ENCODE assay signal across 10 cellular contexts in the genomic region with DNA sequence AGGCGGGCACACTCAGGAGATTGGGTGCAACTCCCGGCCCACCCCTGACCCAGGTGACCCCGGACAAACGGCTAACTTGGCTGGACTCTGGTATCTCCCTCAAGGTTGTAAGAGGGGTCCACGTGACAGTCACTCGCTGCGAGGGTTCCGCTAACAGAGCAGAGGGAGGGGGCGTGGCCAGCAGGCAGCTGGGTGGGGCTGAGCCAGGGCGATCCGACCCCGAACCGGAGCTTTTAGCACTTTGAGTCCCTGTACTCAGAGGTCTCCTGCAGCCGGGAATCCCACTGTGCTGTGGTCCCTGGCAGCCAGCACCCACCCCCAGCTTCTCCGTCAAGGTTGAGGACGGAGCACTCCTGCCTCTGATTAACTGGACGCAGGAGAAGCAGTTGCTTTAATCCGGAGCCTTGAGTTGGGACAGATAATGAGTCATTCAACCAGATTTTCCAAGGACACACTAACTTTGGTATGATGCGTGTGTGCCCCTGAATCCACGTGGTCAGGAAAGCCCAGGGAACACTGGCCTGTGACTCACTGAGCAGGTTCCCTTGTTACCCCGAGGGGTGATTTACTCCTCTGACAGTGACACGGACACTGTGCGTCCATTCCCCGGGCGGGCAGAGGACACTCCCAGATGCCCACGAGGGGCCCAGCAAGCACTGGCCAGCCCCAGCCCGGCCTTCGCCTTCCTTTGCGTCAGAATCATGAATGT. TPM values are rescaled to one million over a fixed set of nuclear protein-coding genes. Genes with fewer than 3 reads are reported as not detected.
DNase-seq lines count a peak whose midpoint lies in the region; ATAC-seq, FAIRE-seq and TF ChIP-seq lines count a peak whose summit lies in the region.
"Had no signal": no experiment of that assay in that cellular context is flagged by ENCODE, and none has a peak within 500 bp of the region (broad histone marks: within the 10 kb centered on the region; RNA-seq: fewer than 3 reads in every experiment).

No MANE protein-coding gene starts in this region.

- peaks cover 0 to 7% (median 0%) of the 10 kb centered on the region in 4 donors for H3K27me3 ChIP-seq in pancreas

- H3K27ac ChIP-seq in pancreas: no peak overlapping the region

- ATAC-seq in pancreas (peak; percentile 43 to 82 (median 68)), HG03439 (IDR thresholded peaks at IDR 0.05; ENCODE audit: unreplicated experiment) (no peak), GM19035 (IDR thresholded peaks at IDR 0.05; ENCODE audit: unreplicated experiment) (no peak)

- intact Hi-C loops in pancreas (cut with DNase I): no loop called here

- no peaks in the 10 kb centered on the region for H3K9me3 ChIP-seq in pancreas

- no peak for FAIRE-seq in pancreas (lab: Jason Lieb, UNC)
- FAIRE-seq: islet of Langerhans had no signal

- WGBS in pancreas, 2 donors: 15 to 17% methylated on average over 26 to 29 of the region's 29 CpGs

- peaks cover 0 to 7% (median 0%) of the 10 kb centered on the region in 3 donors for H3K4me1 ChIP-seq in pancreas

- H3K36me3 ChIP-seq in pancreas: no peaks in the 10 kb centered on the region

- TF ChIP-seq CTCF in epithelial cell of proximal tubule (conservative IDR thresholded peaks at IDR 0.05; ENCODE audit: low read depth, low read length) (no peak), pancreas (IDR thresholded peaks at IDR 0.05) (no peak)

- H3K4me3 ChIP-seq in epithelial cell of proximal tubule (ENCODE audit: low read depth, low read length) (peak overlapping the region; percentile 21), pancreas (peak overlapping the region in 2 of 4 donors; percentile 11 to 27)

- DNase-seq in GM04504 (ENCODE audit: low read depth) (peak; percentile 36), NCI-H2171 (lab: John Stamatoyannopoulos, UW) (peak; percentile 26), epithelial cell of proximal tubule (ENCODE audit: low read depth) (peak; percentile 27), pancreas (peak in 1 of 6 donors; percentile 43), activated T-cell treated with anti-CD3 and anti-CD28 coated beads for 4 hours (no peak)
- no peak for DNase-seq in NK-92 treated with Interleukin-12 subunit alpha and Interleukin-12 subunit beta, amount 100 ng/mL, for 24 hours (lab: John Stamatoyannopoulos, UW)
- DNase-seq: activated CD4-positive, alpha-beta memory T cell treated with anti-CD3 and anti-CD28 coated beads, Interleukin-2, amount 10 ng/mL, durations not matched to agents 7 days and 5 days had no signal

RNA-seq across cellular contexts. Expression of a gene that starts 16.8 kb away (rescaled TPM):
- total RNA-seq in epithelial cell of proximal tubule (0.52 and 1.7 TPM in 2 replicates), pancreas (1 to 10 TPM in 3 of 6 donors, under 1 TPM in 3; 0.46 to 8.7 (median 1.3) TPM)
- 1 to 10 TPM; 4.0 to 5.0 TPM for polyA plus RNA-seq in pancreas

RNA-seq across cellular contexts. Expression of a gene that starts 31.0 kb away (rescaled TPM):
- total RNA-seq in epithelial cell of proximal tubule (11.2 and 11.4 TPM in 2 replicates), pancreas (10 to 100 TPM; 10.3 to 20.1 (median 15.2) TPM)
- polyA plus RNA-seq in pancreas: 100 to 1,000 TPM in 1 of 2 donors, 10 to 100 TPM in 1; 83.9 to 118 TPM

Comparison
In these comparisons a context has a peak if more than half of its experiments do, and no peak if none do; other contexts are left out.
1. DNase-seq: peak in GM04504 (single experiment), NCI-H2171 (single experiment) and epithelial cell of proximal tubule (single experiment); none in NK-92 treated with Interleukin-12 subunit alpha and Interleukin-12 subunit beta, amount 100 ng/mL, for 24 hours (single experiment) and activated T-cell treated with anti-CD3 and anti-CD28 coated beads for 4 hours (single experiment).
2. ATAC-seq: peak in pancreas (4 of 4); none in HG03439 (single experiment) and GM19035 (single experiment).